11 cellular contexts compared by ENCODE assay signal in genomic region chr6:119463081-119463626, GRCh38.
DNase-seq lines count a peak whose midpoint lies in the region; ATAC-seq lines count a peak whose summit lies in the region.
"Had no signal": no experiment of that assay in that cellular context is flagged by ENCODE, and none has a peak within 500 bp of the region (broad histone marks: within the 10 kb centered on the region; RNA-seq: fewer than 3 reads in every experiment).

No MANE protein-coding gene starts in this region.

- H3K4me3 Mint-ChIP-seq in activated CD4-positive, alpha-beta memory T cell treated with anti-CD3 and anti-CD28 coated beads for 36 hours, result no peak overlapping the region

- no peaks in the 10 kb centered on the region for H3K36me3 Mint-ChIP-seq in activated CD4-positive, alpha-beta memory T cell treated with anti-CD3 and anti-CD28 coated beads for 36 hours

- peak; percentile 34 for DNase-seq in activated CD4-positive, alpha-beta memory T cell treated with anti-CD3 and anti-CD28 coated beads for 36 hours
- DNase-seq in NCI-H69 (lab: John Stamatoyannopoulos, UW) (no peak), cerebellar nuclear complex (lab: John Stamatoyannopoulos, UW) (no peak), retina (no peak), SK-N-DZ (ENCODE audit: low spot score) (no peak)
- DNase-seq: central memory CD4-positive, alpha-beta T cell; head of caudate nucleus; naive B cell had no signal

- CTCF ChIA-PET in activated CD4-positive, alpha-beta memory T cell treated with anti-CD3 and anti-CD28 coated beads for 36 hours (lab: Charles Lee), result interaction anchor here (0.6 to 1.3 kb wide), 2 partner anchors 113 to 373 kb away, joined by 3 to 6 read pairs; no protein-coding TSS in a partner anchor

- POLR2A ChIA-PET in activated CD4-positive, alpha-beta memory T cell treated with anti-CD3 and anti-CD28 coated beads for 36 hours (lab: Charles Lee), result interaction anchor here (0.7 to 1.2 kb wide), 3 partner anchors 17 to 334 kb away, joined by 3 to 4 read pairs (median 3); no protein-coding TSS in a partner anchor

- peak overlapping the region; percentile 11 for H3K27ac Mint-ChIP-seq in activated CD4-positive, alpha-beta memory T cell treated with anti-CD3 and anti-CD28 coated beads for 36 hours
- H3K27ac Mint-ChIP-seq: naive B cell had no signal

- ATAC-seq in GM18508 (IDR thresholded peaks at IDR 0.05; ENCODE audit: insufficient read depth, unreplicated experiment) (peak; percentile 76), GM19452 (IDR thresholded peaks at IDR 0.05; ENCODE audit: unreplicated experiment) (peak; percentile 76), HG03039 (IDR thresholded peaks at IDR 0.05; ENCODE audit: unreplicated experiment) (peak; percentile 76)

- H3K4me1 Mint-ChIP-seq in activated CD4-positive, alpha-beta memory T cell treated with anti-CD3 and anti-CD28 coated beads for 36 hours (ENCODE audit: low read depth), result peaks cover 27% of the 10 kb centered on the region

- intact Hi-C loops in activated CD4-positive, alpha-beta memory T cell treated with anti-CD3 and anti-CD28 coated beads for 36 hours (cut with micrococcal nuclease), result loop anchor here (1.0 to 2.0 kb wide), 4 partner anchors 17 to 316 kb away; no protein-coding TSS in a partner anchor

- H3K27me3 Mint-ChIP-seq in activated CD4-positive, alpha-beta memory T cell treated with anti-CD3 and anti-CD28 coated beads for 36 hours, result no peaks in the 10 kb centered on the region
- H3K27me3 Mint-ChIP-seq: naive B cell had no signal

- peaks cover 3% of the 10 kb centered on the region for H3K9me3 Mint-ChIP-seq in activated CD4-positive, alpha-beta memory T cell treated with anti-CD3 and anti-CD28 coated beads for 36 hours
